ENCODE assay signal across 20 cellular contexts in the genomic region with DNA sequence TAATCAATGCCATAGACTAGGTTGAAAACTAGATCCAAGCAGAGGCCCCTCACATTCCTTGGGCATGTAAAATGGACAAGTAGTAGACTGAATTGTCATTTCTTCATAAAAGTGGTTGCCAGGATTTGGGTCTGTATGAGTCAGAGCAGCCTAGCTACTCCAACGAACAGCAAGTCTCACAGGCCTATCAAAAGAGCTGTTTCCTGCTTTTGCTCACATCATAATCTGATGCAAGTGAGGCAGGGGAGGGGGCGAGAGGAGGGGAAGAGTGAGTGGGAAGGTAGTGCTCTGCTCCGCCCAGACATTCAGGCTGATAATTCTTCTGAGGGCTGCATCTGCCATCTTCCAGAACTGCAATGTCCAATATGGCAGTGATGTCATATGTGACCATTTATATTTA.
DNase-seq lines count a peak whose midpoint lies in the region; ATAC-seq and TF ChIP-seq lines count a peak whose summit lies in the region.
"Had no signal": no experiment of that assay in that cellular context is flagged by ENCODE, and none has a peak within 500 bp of the region (broad histone marks: within the 10 kb centered on the region; RNA-seq: fewer than 3 reads in every experiment).

No MANE protein-coding gene starts in this region.

- 0 out of 2 replicates have a peak overlapping the region, but pooled peaks have one; percentile 2 for H3K4me2 ChIP-seq in SK-N-SH

- intact Hi-C loops in activated T-helper 2 cell treated with anti-CD3 and anti-CD28 coated beads, Interferon-gamma antibody, Interleukin-2, Interleukin-4, amounts not matched to agents 10 μg/mL and 5 μg/mL and 100 μg/mL, durations not matched to agents 14 hours and 24 hours and 36 hours (cut with micrococcal nuclease) = no loop called here
- intact Hi-C loops in aorta (cut with DNase I) = no loop called here

- H3K27ac ChIP-seq in SK-N-SH (ENCODE audit: low read depth in 2 of 2, low read length in 1 of 2) (peak overlapping the region in 1 of 2 experiments; percentile 37; a peak in 1 of 4 replicates), aorta (ENCODE audit: low read depth in 1 of 2, low read length in 2 of 2) (no peak overlapping the region)
- H3K27ac ChIP-seq: esophagus muscularis mucosa, spleen, suprapubic skin had no signal

- no peak for TF ChIP-seq EP300 in SK-N-SH (IDR thresholded peaks at IDR 0.05; ENCODE audit: borderline replicate concordance in 1 of 2, low read depth in 1 of 2, low read length in 1 of 2)

- no peak for TF ChIP-seq RAD21 in SK-N-SH (IDR thresholded peaks at IDR 0.05; ENCODE audit: low read length)

- no peaks in the 10 kb centered on the region for H3K9me3 Mint-ChIP-seq in stimulated activated naive CD8-positive, alpha-beta T cell treated with anti-CD3 and anti-CD28 coated beads, Interleukin-15, amount 100 ng/mL, for 72 hours
- no peaks in the 10 kb centered on the region for H3K9me3 Mint-ChIP-seq in activated T-helper 2 cell treated with anti-CD3 and anti-CD28 coated beads, Interferon-gamma antibody, Interleukin-2, Interleukin-4, amounts not matched to agents 10 μg/mL and 5 μg/mL and 100 μg/mL, durations not matched to agents 14 hours and 24 hours and 36 hours
- H3K9me3 Mint-ChIP-seq: activated B cell treated with CpG ODN at 0.5 μM for 24 hours, memory B cell had no signal

- ATAC-seq in stimulated activated naive CD8-positive, alpha-beta T cell treated with anti-CD3 and anti-CD28 coated beads, Interleukin-15, amount 100 ng/mL, for 72 hours = peak; percentile 35
- no peak for ATAC-seq in stimulated activated naive CD8-positive, alpha-beta T cell treated with anti-CD3 and anti-CD28 coated beads, Interleukin-15, Interleukin-2, amounts not matched to agents 100 U/mL and 50 U/mL, for 24 hours
- ATAC-seq in aorta (ENCODE audit: low FRiP score) = no peak
- ATAC-seq: HepG2 had no signal

- no peaks in the 10 kb centered on the region for H3K9me2 ChIP-seq in SK-N-SH

- H3K79me2 ChIP-seq in SK-N-SH (ENCODE audit: insufficient read depth) = no peaks in the 10 kb centered on the region

- H3K9ac ChIP-seq in SK-N-SH = no peak overlapping the region

- CTCF ChIA-PET in SK-N-SH (lab: Yijun Ruan, JAX) = interaction anchor here (1.4 kb wide), 1 partner anchor 9 kb away, joined by 5 read pairs; no protein-coding TSS in a partner anchor

- H3K4me3 Mint-ChIP-seq in stimulated activated naive CD8-positive, alpha-beta T cell treated with anti-CD3 and anti-CD28 coated beads, Interleukin-15, amount 100 ng/mL, for 72 hours = no peak overlapping the region
- H3K4me3 Mint-ChIP-seq in activated T-helper 2 cell treated with anti-CD3 and anti-CD28 coated beads, Interferon-gamma antibody, Interleukin-2, Interleukin-4, amounts not matched to agents 10 μg/mL and 5 μg/mL and 100 μg/mL, durations not matched to agents 14 hours and 24 hours and 36 hours (ENCODE audit: low read depth) = no peak overlapping the region
- H3K4me3 Mint-ChIP-seq: activated B cell treated with CpG ODN at 0.5 μM for 24 hours; activated naive CD8-positive, alpha-beta T cell; memory B cell had no signal

- no peak overlapping the region for H3K4me3 ChIP-seq in SK-N-SH (ENCODE audit: low read depth in 2 of 2, low read length in 1 of 2)
- H3K4me3 ChIP-seq in fibroblast of pulmonary artery (replicated peaks; ENCODE audit: low read depth, low read length) = no peak overlapping the region
- H3K4me3 ChIP-seq in aorta (ENCODE audit: low read length in 2 of 2) = no peak overlapping the region
- H3K4me3 ChIP-seq: esophagus muscularis mucosa, spleen, suprapubic skin had no signal

- H3K4me1 Mint-ChIP-seq in stimulated activated naive CD8-positive, alpha-beta T cell treated with anti-CD3 and anti-CD28 coated beads, Interleukin-15, amount 100 ng/mL, for 72 hours = no peaks in the 10 kb centered on the region
- H3K4me1 Mint-ChIP-seq in activated T-helper 2 cell treated with anti-CD3 and anti-CD28 coated beads, Interferon-gamma antibody, Interleukin-2, Interleukin-4, amounts not matched to agents 10 μg/mL and 5 μg/mL and 100 μg/mL, durations not matched to agents 14 hours and 24 hours and 36 hours (ENCODE audit: low read depth) = peaks cover 14% of the 10 kb centered on the region
- H3K4me1 Mint-ChIP-seq: activated B cell treated with CpG ODN at 0.5 μM for 24 hours, memory B cell had no signal

- no peaks in the 10 kb centered on the region for H3K36me3 Mint-ChIP-seq in activated T-helper 2 cell treated with anti-CD3 and anti-CD28 coated beads, Interferon-gamma antibody, Interleukin-2, Interleukin-4, amounts not matched to agents 10 μg/mL and 5 μg/mL and 100 μg/mL, durations not matched to agents 14 hours and 24 hours and 36 hours (ENCODE audit: low read depth)
- H3K36me3 Mint-ChIP-seq: activated naive CD8-positive, alpha-beta T cell; memory B cell had no signal

- H3K27me3 Mint-ChIP-seq in stimulated activated naive CD8-positive, alpha-beta T cell treated with anti-CD3 and anti-CD28 coated beads, Interleukin-15, amount 100 ng/mL, for 72 hours = peaks cover 28% of the 10 kb centered on the region
- peaks cover 7% of the 10 kb centered on the region for H3K27me3 Mint-ChIP-seq in activated T-helper 2 cell treated with anti-CD3 and anti-CD28 coated beads, Interferon-gamma antibody, Interleukin-2, Interleukin-4, amounts not matched to agents 10 μg/mL and 5 μg/mL and 100 μg/mL, durations not matched to agents 14 hours and 24 hours and 36 hours (ENCODE audit: low read depth)
- H3K27me3 Mint-ChIP-seq: activated B cell treated with CpG ODN at 0.5 μM for 24 hours had no signal

- DNase-seq in stimulated activated naive CD8-positive, alpha-beta T cell treated with anti-CD3 and anti-CD28 coated beads, Interleukin-15, amount 100 ng/mL, for 72 hours = no peak
- no peak for DNase-seq in stimulated activated naive CD8-positive, alpha-beta T cell treated with anti-CD3 and anti-CD28 coated beads, Interleukin-15, Interleukin-2, amounts not matched to agents 100 U/mL and 50 U/mL, for 24 hours
- DNase-seq in SK-N-SH (no peak), fibroblast of pulmonary artery (ENCODE audit: low read depth) (peak; percentile 82), putamen (ENCODE audit: low spot score) (no peak), aorta (no peak), ACHN (no peak)
- no peak for DNase-seq in activated T-helper 2 cell treated with anti-CD3 and anti-CD28 coated beads, Interferon-gamma antibody, Interleukin-2, Interleukin-4, amounts not matched to agents 10 μg/mL and 5 μg/mL and 100 μg/mL, durations not matched to agents 14 hours and 24 hours and 36 hours (ENCODE audit: low spot score)
- DNase-seq: activated B cell treated with CpG ODN at 0.5 μM for 24 hours; activated CD8-positive, alpha-beta memory T cell treated with anti-CD3 and anti-CD28 coated beads, Interleukin-2, amount 50 U/mL, for 4 hours; NCI-H1092; NCI-H2227 treated with DMSO at 0.1 percent for 48 hours; occipital lobe; spleen; SW 1271 had no signal

- H3K36me3 ChIP-seq in SK-N-SH (replicated peaks in 1 of 2; ENCODE audit: control insufficient read depth in 1 of 2, insufficient read depth in 2 of 2, low read length in 1 of 2) = no peaks in the 10 kb centered on the region
- H3K36me3 ChIP-seq in aorta (ENCODE audit: control insufficient read depth in 1 of 2, insufficient read depth in 2 of 2, low read length in 1 of 2) = no peaks in the 10 kb centered on the region
- H3K36me3 ChIP-seq: esophagus muscularis mucosa, spleen, suprapubic skin had no signal

- H3F3A ChIP-seq in SK-N-SH (replicated peaks; ENCODE audit: insufficient read depth) = peaks cover 4% of the 10 kb centered on the region

- H3K4me1 ChIP-seq in SK-N-SH (ENCODE audit: control insufficient read depth in 1 of 2, insufficient read depth in 2 of 2, low read depth in 1 of 2, low read length in 1 of 2) (peaks cover 0 to 6% of the 10 kb centered on the region in 2 experiments; a peak in 2 of 4 replicates), aorta (ENCODE audit: control insufficient read depth in 1 of 2, insufficient read depth in 2 of 2, low read length in 2 of 2) (no peaks in the 10 kb centered on the region)
- H3K4me1 ChIP-seq: esophagus muscularis mucosa, spleen, suprapubic skin had no signal

- H3K27me3 ChIP-seq in SK-N-SH (ENCODE audit: insufficient read depth) (no peaks in the 10 kb centered on the region), aorta (ENCODE audit: control insufficient read depth in 1 of 2, insufficient read depth in 2 of 2, low read length in 1 of 2) (no peaks in the 10 kb centered on the region)
- H3K27me3 ChIP-seq: esophagus muscularis mucosa, suprapubic skin had no signal

- peak overlapping the region; percentile 56 for H2AFZ ChIP-seq in SK-N-SH (ENCODE audit: low read depth)

- H3K27ac Mint-ChIP-seq in stimulated activated naive CD8-positive, alpha-beta T cell treated with anti-CD3 and anti-CD28 coated beads, Interleukin-15, amount 100 ng/mL, for 72 hours = no peak overlapping the region
- no peak overlapping the region for H3K27ac Mint-ChIP-seq in activated T-helper 2 cell treated with anti-CD3 and anti-CD28 coated beads, Interferon-gamma antibody, Interleukin-2, Interleukin-4, amounts not matched to agents 10 μg/mL and 5 μg/mL and 100 μg/mL, durations not matched to agents 14 hours and 24 hours and 36 hours
- H3K27ac Mint-ChIP-seq: activated B cell treated with CpG ODN at 0.5 μM for 24 hours; activated naive CD8-positive, alpha-beta T cell; memory B cell had no signal

- H3K9me3 ChIP-seq in SK-N-SH (no peaks in the 10 kb centered on the region), aorta (ENCODE audit: control insufficient read depth, low read length) (no peaks in the 10 kb centered on the region)
- H3K9me3 ChIP-seq: esophagus muscularis mucosa, spleen, suprapubic skin had no signal

- no peaks in the 10 kb centered on the region for H4K20me1 ChIP-seq in SK-N-SH (ENCODE audit: insufficient read depth)

- TF ChIP-seq CTCF in SK-N-SH (IDR thresholded peaks at IDR 0.05) (no peak), fibroblast of pulmonary artery (IDR thresholded peaks at IDR 0.05; ENCODE audit: low read length, missing control alignments) (no peak)

- POLR2A ChIA-PET in SK-N-SH (lab: Yijun Ruan, JAX) = no interaction called here

- in situ Hi-C loops in ACHN (cut with HindIII; ENCODE audit: low pct_ligation_motif_present, low pct_unique_long_range_greater_than_20kb, low sequenced_read_pairs) = loop anchor here (25.0 kb wide), 1 partner anchor 417 kb away; no protein-coding TSS in a partner anchor

- WGBS in SK-N-SH (ENCODE audit: low lambda C conversion rate) = 36% methylated on average over 3 of the region's 3 CpGs
- WGBS in aorta, 2 donors = 66 to 68% methylated on average over 3 of the region's 3 CpGs

TF ChIP-seq in SK-N-SH, 30 proteins besides CTCF, POLR2A, EP300 and RAD21:
- TF ChIP-seq RXRA (IDR thresholded peaks at IDR 0.05; ENCODE audit: borderline replicate concordance, low read depth) (no peak), NFIC (IDR thresholded peaks at IDR 0.05; ENCODE audit: borderline replicate concordance) (0 out of 2 replicates have a peak, but pooled peaks have one; percentile 17), FOSL2 (IDR thresholded peaks at IDR 0.05; ENCODE audit: borderline replicate concordance, low read depth) (peak; percentile 54; the same call in 1 of the 2 replicates)
